8 cellular contexts compared by ENCODE assay signal in the genomic region with DNA sequence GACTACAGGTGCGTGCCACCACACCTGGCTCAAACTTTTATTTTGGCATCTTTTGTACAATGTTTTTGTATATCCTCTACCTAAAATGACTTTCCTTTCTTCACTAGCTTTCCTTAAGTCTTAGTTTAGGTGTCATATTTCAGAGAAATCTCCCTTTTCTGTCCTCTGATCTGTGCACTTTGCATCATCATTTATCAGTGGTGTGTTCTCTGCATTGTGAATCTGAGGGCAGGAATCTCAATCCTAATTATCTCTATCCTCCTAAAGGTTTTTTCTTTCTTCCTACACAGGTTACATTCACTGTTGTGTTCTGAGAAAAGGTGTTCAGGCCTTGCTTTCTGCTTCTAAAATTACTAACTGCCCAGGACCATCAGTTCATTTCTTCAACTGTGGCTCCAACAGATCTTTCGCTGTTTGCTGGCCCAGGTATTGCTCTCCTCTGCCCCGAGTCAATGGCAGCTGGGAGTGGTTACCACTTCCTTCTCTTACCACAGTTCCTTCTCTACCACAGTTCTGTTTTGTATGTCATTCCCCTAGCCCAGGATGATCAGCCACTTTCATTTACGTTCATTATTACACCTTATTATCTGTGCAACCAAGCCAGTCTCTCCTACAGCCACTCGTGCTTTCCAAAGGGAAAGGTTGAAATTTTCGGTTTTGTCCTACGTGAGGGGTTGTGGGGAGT. TPM values are rescaled to one million over a fixed set of nuclear protein-coding genes. Genes with fewer than 3 reads are reported as not detected.
DNase-seq lines count a peak whose midpoint lies in the region; ATAC-seq and TF ChIP-seq lines count a peak whose summit lies in the region.

No MANE protein-coding gene starts in this region.

- H2AFZ ChIP-seq in IMR-90 (replicated peaks; ENCODE audit: low read length, poor library complexity) = no peak overlapping the region

- peaks cover 10% of the 10 kb centered on the region for H3K9me1 ChIP-seq in IMR-90 (ENCODE audit: insufficient read depth, low read length)

- H3K4me1 ChIP-seq in IMR-90 (ENCODE audit: control insufficient read depth, insufficient read depth, low read length) = peaks cover 9% of the 10 kb centered on the region

- H3K4me1 Mint-ChIP-seq in activated T-cell treated with anti-CD3 and anti-CD28 coated beads, Interleukin-2, amount 50 U/mL, for 24 hours (ENCODE audit: low read depth) = peaks cover 88% of the 10 kb centered on the region

- no peak overlapping the region for H4K91ac ChIP-seq in IMR-90 (ENCODE audit: insufficient read depth, low read depth, low read length)

- H3K36me3 Mint-ChIP-seq in activated T-cell treated with anti-CD3 and anti-CD28 coated beads, Interleukin-2, amount 50 U/mL, for 24 hours (ENCODE audit: low read depth) = no peaks in the 10 kb centered on the region

- no peak overlapping the region for H3K27ac ChIP-seq in IMR-90 (ENCODE audit: insufficient read depth, low read length)
- H3K27ac ChIP-seq in WERI-Rb-1 = no peak overlapping the region

- H3K9me3 ChIP-seq in IMR-90 (ENCODE audit: control insufficient read depth, insufficient read depth, low read length) = no peaks in the 10 kb centered on the region
- no peaks in the 10 kb centered on the region for H3K9me3 ChIP-seq in WERI-Rb-1 (ENCODE audit: severe bottlenecking)

- no peak overlapping the region for H3K4me2 ChIP-seq in IMR-90 (ENCODE audit: low read depth, low read length)

- dilution Hi-C loops in IMR-90 (cut with HindIII; ENCODE audit: low sequenced_read_pairs, unreplicated experiment) = no loop called here

- peak overlapping the region; percentile 88 for H3K27ac Mint-ChIP-seq in activated T-cell treated with anti-CD3 and anti-CD28 coated beads, Interleukin-2, amount 50 U/mL, for 24 hours

- peak overlapping the region; percentile 68 for H3K4me3 Mint-ChIP-seq in activated T-cell treated with anti-CD3 and anti-CD28 coated beads, Interleukin-2, amount 50 U/mL, for 24 hours

- H3K9ac ChIP-seq in IMR-90 (ENCODE audit: low read depth, low read length) = no peak overlapping the region

- 0 out of 2 replicates have a peak overlapping the region, but pooled peaks have one; percentile 19 for H3K14ac ChIP-seq in IMR-90 (replicated peaks; ENCODE audit: low read depth, low read length)

- in situ Hi-C loops in IMR-90 (cut with MboI; ENCODE audit: low sequenced_read_pairs) = no loop called here

- H2BK15ac ChIP-seq in IMR-90 (ENCODE audit: low read depth, low read length) = no peak overlapping the region

- POLR2A ChIA-PET in IMR-90 (lab: Charles Lee; ENCODE audit: unreplicated experiment) = no interaction called here

- TF ChIP-seq RAD21 in IMR-90 (IDR thresholded peaks at IDR 0.05; ENCODE audit: low read length) = no peak

- H3K9me3 Mint-ChIP-seq in activated T-cell treated with anti-CD3 and anti-CD28 coated beads, Interleukin-2, amount 50 U/mL, for 24 hours = no peaks in the 10 kb centered on the region

- no peaks in the 10 kb centered on the region for H3K27me3 Mint-ChIP-seq in activated T-cell treated with anti-CD3 and anti-CD28 coated beads, Interleukin-2, amount 50 U/mL, for 24 hours

- H2BK5ac ChIP-seq in IMR-90 (ENCODE audit: low read depth, low read length, poor library complexity, severe bottlenecking) = no peak overlapping the region

- no peak overlapping the region for H2BK120ac ChIP-seq in IMR-90 (ENCODE audit: low read depth, low read length)

- no peak for TF ChIP-seq POLR2A in IMR-90 (IDR thresholded peaks at IDR 0.05; ENCODE audit: low read depth, low read length)

- H2AK9ac ChIP-seq in IMR-90 (replicated peaks; ENCODE audit: low read depth, low read length, poor library complexity) = no peak overlapping the region

- H3K4ac ChIP-seq in IMR-90 (ENCODE audit: low read depth, low read length) = no peak overlapping the region

- intact Hi-C loops in IMR-90 (cut with micrococcal nuclease) = no loop called here

- no peak overlapping the region for H3K4me3 ChIP-seq in IMR-90 (ENCODE audit: insufficient read depth, low read depth, low read length)
- no peak overlapping the region for H3K4me3 ChIP-seq in WERI-Rb-1 (ENCODE audit: low read depth, low read length)

- CTCF ChIA-PET in IMR-90 (lab: Yijun Ruan, JAX) = interaction anchor here (0.5 to 1.0 kb wide), 2 partner anchors 13 to 17 kb away, joined by 3 read pairs; no protein-coding TSS in a partner anchor

- no peak overlapping the region for H3K18ac ChIP-seq in IMR-90 (ENCODE audit: low read depth, low read length)

- H4K8ac ChIP-seq in IMR-90 (ENCODE audit: low read depth in 2 of 2, low read length in 2 of 2) = no peak overlapping the region

- BruUV-seq in IMR-90 (replicated peaks; lab: Mats Ljungman, UMichigan) = no TSS peak

- no peak overlapping the region for H2AK5ac ChIP-seq in IMR-90 (ENCODE audit: low read depth, low read length)

- 100% methylated on average over 3 of the region's 7 CpGs; no CpG with 5 or more reads in 1 of the 2 experiments for WGBS in IMR-90 (ENCODE audit: extremely low coverage in 2 of 2, insufficient read length in 1 of 2), 2 experiments

- peak; percentile 68 for DNase-seq in GF-D8 (lab: John Stamatoyannopoulos, UW)
- no peak for DNase-seq in IMR-90
- DNase-seq in activated T-cell treated with anti-CD3 and anti-CD28 coated beads, Interleukin-2, amount 50 U/mL, for 24 hours = no peak
- peak; percentile 52 for DNase-seq in stimulated activated CD4-positive, alpha-beta T cell treated with anti-CD3 and anti-CD28 coated beads, Interleukin-1b, Interleukin-23, amount 100 ng/mL, for 48 hours
- no peak for DNase-seq in NCI-H2196 treated with DMSO at 0.1 percent for 48 hours (lab: John Stamatoyannopoulos, UW; ENCODE audit: unreplicated experiment)
- DNase-seq in RPMI8226 = no peak
- DNase-seq in WERI-Rb-1 = no peak

- H3K36me3 ChIP-seq in IMR-90 (ENCODE audit: control insufficient read depth, insufficient read depth, low read length) = peaks cover 4% of the 10 kb centered on the region
- H3K36me3 ChIP-seq in WERI-Rb-1 = peaks cover 3% of the 10 kb centered on the region

- peaks cover 80% of the 10 kb centered on the region for H4K20me1 ChIP-seq in IMR-90 (ENCODE audit: insufficient read depth, low read length)

- no peak overlapping the region for H4K5ac ChIP-seq in IMR-90 (ENCODE audit: low read depth, low read length)

- peak; percentile 95 for ATAC-seq in GM21515 (IDR thresholded peaks at IDR 0.05; ENCODE audit: unreplicated experiment)
- no peak for ATAC-seq in IMR-90 (ENCODE audit: low read depth)

- TF ChIP-seq CTCF in IMR-90 (conservative IDR thresholded peaks at IDR 0.05; ENCODE audit: low read depth, low read length) (no peak), WERI-Rb-1 (IDR thresholded peaks at IDR 0.05; ENCODE audit: low read depth, low read length) (no peak)

- H3K56ac ChIP-seq in IMR-90 (ENCODE audit: extremely low read depth, insufficient read depth, low read length) = no peak overlapping the region

- H3K23ac ChIP-seq in IMR-90 (ENCODE audit: low read depth, low read length) = peak overlapping the region; percentile 64; the same call in 1 of the 2 replicates

- H3K27me3 ChIP-seq in IMR-90 (ENCODE audit: control insufficient read depth, insufficient read depth, low read length) = no peaks in the 10 kb centered on the region
- H3K27me3 ChIP-seq in WERI-Rb-1 (ENCODE audit: insufficient read depth, low read depth, severe bottlenecking) = no peaks in the 10 kb centered on the region

- H2BK20ac ChIP-seq in IMR-90 (ENCODE audit: low read depth, low read length) = no peak overlapping the region

- H3K79me1 ChIP-seq in IMR-90 (ENCODE audit: low read depth in 1 of 2, low read length in 2 of 2) = peaks cover 24 to 64% of the 10 kb centered on the region in 2 experiments

TF ChIP-seq in IMR-90, 13 proteins besides CTCF, POLR2A, EP300 and RAD21:
- TF ChIP-seq MXI1 (IDR thresholded peaks at IDR 0.05; ENCODE audit: borderline replicate concordance, low read depth, low read length) (no peak), SMC3 (IDR thresholded peaks at IDR 0.05; ENCODE audit: low read depth, low read length) (no peak), NFE2L2 (IDR thresholded peaks at IDR 0.05; ENCODE audit: low read depth, low read length) (no peak), CHD1 (IDR thresholded peaks at IDR 0.05; ENCODE audit: low read depth, low read length) (no peak), CEBPB (IDR thresholded peaks at IDR 0.05; ENCODE audit: low read depth, low read length) (no peak), BHLHE40 (IDR thresholded peaks at IDR 0.05; ENCODE audit: low read depth, low read length) (no peak), FOS (IDR thresholded peaks at IDR 0.05; ENCODE audit: low read depth, low read length) (no peak), MAFK (IDR thresholded peaks at IDR 0.05; ENCODE audit: low read depth, low read length) (no peak), MAZ (IDR thresholded peaks at IDR 0.05; ENCODE audit: borderline replicate concordance, low read depth, low read length) (no peak), RCOR1 (IDR thresholded peaks at IDR 0.05; ENCODE audit: insufficient replicate concordance, low read length) (no peak), RFX5 (IDR thresholded peaks at IDR 0.05; ENCODE audit: low read depth, low read length) (no peak)
- TF ChIP-seq, protein P1, sequence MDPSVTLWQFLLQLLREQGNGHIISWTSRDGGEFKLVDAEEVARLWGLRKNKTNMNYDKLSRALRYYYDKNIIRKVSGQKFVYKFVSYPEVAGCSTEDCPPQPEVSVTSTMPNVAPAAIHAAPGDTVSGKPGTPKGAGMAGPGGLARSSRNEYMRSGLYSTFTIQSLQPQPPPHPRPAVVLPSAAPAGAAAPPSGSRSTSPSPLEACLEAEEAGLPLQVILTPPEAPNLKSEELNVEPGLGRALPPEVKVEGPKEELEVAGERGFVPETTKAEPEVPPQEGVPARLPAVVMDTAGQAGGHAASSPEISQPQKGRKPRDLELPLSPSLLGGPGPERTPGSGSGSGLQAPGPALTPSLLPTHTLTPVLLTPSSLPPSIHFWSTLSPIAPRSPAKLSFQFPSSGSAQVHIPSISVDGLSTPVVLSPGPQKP (IDR thresholded peaks at IDR 0.05; ENCODE audit: borderline replicate concordance, low read depth, low read length) = no peak
- TF ChIP-seq, protein P2, sequence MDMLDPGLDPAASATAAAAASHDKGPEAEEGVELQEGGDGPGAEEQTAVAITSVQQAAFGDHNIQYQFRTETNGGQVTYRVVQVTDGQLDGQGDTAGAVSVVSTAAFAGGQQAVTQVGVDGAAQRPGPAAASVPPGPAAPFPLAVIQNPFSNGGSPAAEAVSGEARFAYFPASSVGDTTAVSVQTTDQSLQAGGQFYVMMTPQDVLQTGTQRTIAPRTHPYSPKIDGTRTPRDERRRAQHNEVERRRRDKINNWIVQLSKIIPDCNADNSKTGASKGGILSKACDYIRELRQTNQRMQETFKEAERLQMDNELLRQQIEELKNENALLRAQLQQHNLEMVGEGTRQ (IDR thresholded peaks at IDR 0.05; ENCODE audit: low read depth, low read length) = no peak

RNA-seq across cellular contexts. Expression of a gene that starts 14.0 kb away (rescaled TPM):
- 57.8 and 75.3 TPM in 2 replicates for total RNA-seq in IMR-90 (2012; rRNA removed)
- polyA plus RNA-seq in IMR-90 (2012; rRNA removed) = 10.2 and 15.1 TPM in 2 replicates
- polyA plus RNA-seq in IMR-90 (2012; cell fraction: cytosol; rRNA removed) = 7.8 and 11.8 TPM in 2 replicates
- polyA plus RNA-seq in IMR-90 (2012; cell fraction: nucleus; rRNA removed; ENCODE audit: low replicate concordance) = 1.8 and 11.2 TPM in 2 replicates

Comparison
In these comparisons a context has a peak if more than half of its experiments do, and no peak if none do; other contexts are left out.
1. DNase-seq: peak in GF-D8 (single experiment) and stimulated activated CD4-positive, alpha-beta T cell treated with anti-CD3 and anti-CD28 coated beads, Interleukin-1b, Interleukin-23, amount 100 ng/mL, for 48 hours (single experiment); none in IMR-90 (single experiment), activated T-cell treated with anti-CD3 and anti-CD28 coated beads, Interleukin-2, amount 50 U/mL, for 24 hours (single experiment), NCI-H2196 treated with DMSO at 0.1 percent for 48 hours (single experiment), RPMI8226 (single experiment) and WERI-Rb-1 (single experiment).